In the genomic region with DNA sequence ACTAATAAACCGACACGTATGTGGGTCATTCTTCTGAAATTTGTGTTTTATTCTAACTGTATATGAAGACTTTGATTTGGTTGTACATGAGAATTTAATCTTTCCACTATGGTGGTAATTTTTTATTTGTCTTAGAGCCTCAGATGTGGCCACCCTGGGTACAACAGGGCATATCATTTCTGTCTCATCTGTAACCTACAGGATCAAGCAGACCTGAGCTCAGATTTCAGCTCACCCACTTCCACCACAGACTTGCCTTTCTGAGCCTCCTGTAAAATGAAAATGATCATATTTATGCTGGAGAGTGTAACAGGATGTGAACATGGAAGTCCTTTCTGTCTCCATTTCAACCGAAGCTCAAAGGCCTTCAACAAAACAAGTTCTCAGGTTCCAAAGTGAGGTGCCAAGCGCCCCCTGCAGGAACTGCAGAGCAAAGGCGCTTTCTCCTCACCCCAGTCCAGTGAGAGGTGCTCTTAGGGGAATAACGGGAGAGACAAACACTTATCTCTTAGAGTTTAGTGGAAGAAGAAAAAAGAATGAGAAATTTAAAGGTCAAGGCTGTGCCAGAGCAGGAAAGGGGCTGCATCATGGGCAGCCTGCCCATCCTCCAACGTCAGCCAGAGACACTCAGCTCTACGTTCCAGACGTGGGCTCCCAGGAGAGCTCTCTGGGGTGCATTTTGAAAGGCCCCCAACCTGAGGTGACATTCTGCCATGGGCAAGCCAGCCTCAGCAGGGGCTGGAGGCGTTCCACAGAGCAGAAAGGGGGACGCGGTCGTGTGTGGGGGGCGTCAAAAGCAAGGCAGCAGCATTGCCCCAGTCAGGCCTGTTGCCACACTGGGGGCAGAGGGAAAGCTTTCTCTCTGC, we compare ENCODE assay signal across 9 cellular contexts. TPM values are rescaled to one million over a fixed set of nuclear protein-coding genes. Genes with fewer than 3 reads are reported as not detected.
DNase-seq lines count a peak whose midpoint lies in the region; ATAC-seq, FAIRE-seq and TF ChIP-seq lines count a peak whose summit lies in the region.
"Had no signal": no experiment of that assay in that cellular context is flagged by ENCODE, and none has a peak within 500 bp of the region (broad histone marks: within the 10 kb centered on the region; RNA-seq: fewer than 3 reads in every experiment).

No MANE protein-coding gene starts in this region.

- peak; percentile 55 for FAIRE-seq in keratinocyte (lab: Jason Lieb, UNC)
- FAIRE-seq: islet of Langerhans had no signal

- H3K36me3 ChIP-seq in heart right ventricle (no peaks in the 10 kb centered on the region), keratinocyte (ENCODE audit: control insufficient read depth in 2 of 2, extremely low read depth in 1 of 2, insufficient read depth in 2 of 2, low read length in 2 of 2) (no peaks in the 10 kb centered on the region)

- DNase-seq in heart right ventricle = no peak
- DNase-seq in Right ventricle myocardium inferior (ENCODE audit: missing footprints) = no peak
- peak; percentile 49 for DNase-seq in LoVo (ENCODE audit: low spot score)
- peak; percentile 68 for DNase-seq in SK-N-DZ (ENCODE audit: low spot score)
- DNase-seq in activated naive CD8-positive, alpha-beta T cell treated with anti-CD3 and anti-CD28 coated beads, Interleukin-2, amount 50 U/mL, for 24 hours = peak; percentile 62
- DNase-seq in keratinocyte (ENCODE audit: low read depth, low spot score) = peak; percentile 44
- DNase-seq in stimulated activated CD4-positive, alpha-beta T cell treated with anti-CD3 and anti-CD28 coated beads, Interleukin-4, amount 100 ng/mL, for 24 hours = peak; percentile 55

- H4K20me1 ChIP-seq in keratinocyte (ENCODE audit: control insufficient read depth, extremely low read depth, insufficient read depth, low read length) = no peaks in the 10 kb centered on the region

- no peaks in the 10 kb centered on the region for H3K9me3 Mint-ChIP-seq in activated naive CD8-positive, alpha-beta T cell treated with anti-CD3 and anti-CD28 coated beads, Interleukin-2, amount 50 U/mL, for 24 hours

- H3K9ac ChIP-seq in keratinocyte (ENCODE audit: control insufficient read depth, extremely low read depth, insufficient read depth, low read length) = no peak overlapping the region

- ATAC-seq in heart right ventricle (no peak), Right ventricle myocardium inferior (no peak), GM21786 (IDR thresholded peaks at IDR 0.05; ENCODE audit: unreplicated experiment) (no peak)
- peak; percentile 40 for ATAC-seq in activated naive CD8-positive, alpha-beta T cell treated with anti-CD3 and anti-CD28 coated beads, Interleukin-2, amount 50 U/mL, for 24 hours

- no peaks in the 10 kb centered on the region for H3K9me1 ChIP-seq in keratinocyte (ENCODE audit: control insufficient read depth, extremely low read depth, insufficient read depth, low read length)

- H3K4me1 Mint-ChIP-seq in activated naive CD8-positive, alpha-beta T cell treated with anti-CD3 and anti-CD28 coated beads, Interleukin-2, amount 50 U/mL, for 24 hours = no peaks in the 10 kb centered on the region

- H3K27me3 Mint-ChIP-seq in activated naive CD8-positive, alpha-beta T cell treated with anti-CD3 and anti-CD28 coated beads, Interleukin-2, amount 50 U/mL, for 24 hours = no peaks in the 10 kb centered on the region

- no peaks in the 10 kb centered on the region for H3K36me3 Mint-ChIP-seq in activated naive CD8-positive, alpha-beta T cell treated with anti-CD3 and anti-CD28 coated beads, Interleukin-2, amount 50 U/mL, for 24 hours (ENCODE audit: low read depth)

- H3K27ac ChIP-seq in heart right ventricle (no peak overlapping the region), keratinocyte (ENCODE audit: control insufficient read depth, insufficient read depth, low read length) (no peak overlapping the region)

- dilution Hi-C loops in keratinocyte (cut with MboI; ENCODE audit: extremely low pct_ligation_motif_present, low sequenced_read_pairs) = no loop called here

- H3K4me2 ChIP-seq in keratinocyte (ENCODE audit: control insufficient read depth, extremely low read depth, insufficient read depth, low read depth, low read length) = no peak overlapping the region

- H3K4me3 ChIP-seq in heart right ventricle (no peak overlapping the region), keratinocyte (ENCODE audit: control insufficient read depth in 2 of 3, extremely low read depth in 1 of 3, insufficient read depth in 2 of 3, low read depth in 1 of 3, low read length in 3 of 3) (no peak overlapping the region)

- WGBS in heart right ventricle, 2 donors = 40 to 41% methylated on average over 14 of the region's 14 CpGs

- TF ChIP-seq CTCF in heart right ventricle (IDR thresholded peaks at IDR 0.05) (peak in 8 of 9 donors; percentile 10 to 79 (median 54)), keratinocyte (optimal IDR thresholded peaks at IDR 0.05 in 1 of 3, IDR thresholded peaks at IDR 0.05 in 1 of 3, conservative IDR thresholded peaks at IDR 0.05 in 1 of 3; ENCODE audit: extremely low read depth in 1 of 3, insufficient read depth in 2 of 3, low read length in 3 of 3) (peak; percentile 78 to 97 (median 93))

- H2AFZ ChIP-seq in keratinocyte (ENCODE audit: control insufficient read depth, low read length) = peak overlapping the region; percentile 12

- no peaks in the 10 kb centered on the region for H3K4me1 ChIP-seq in heart right ventricle
- H3K4me1 ChIP-seq in keratinocyte (ENCODE audit: control insufficient read depth, extremely low read depth, insufficient read depth, low read length) = no peaks in the 10 kb centered on the region

- H3K79me2 ChIP-seq in keratinocyte (ENCODE audit: control insufficient read depth, insufficient read depth, low read length) = no peaks in the 10 kb centered on the region

- no peak overlapping the region for H3K4me3 Mint-ChIP-seq in activated naive CD8-positive, alpha-beta T cell treated with anti-CD3 and anti-CD28 coated beads, Interleukin-2, amount 50 U/mL, for 24 hours

- intact Hi-C loops in heart right ventricle (cut with DNase I) = no loop called here
- intact Hi-C loops in Right ventricle myocardium inferior (cut with DNase I) = no loop called here

- H3K27me3 ChIP-seq in heart right ventricle = peaks cover 0 to 4% (median 0%) of the 10 kb centered on the region in 7 donors
- H3K27me3 ChIP-seq in keratinocyte (ENCODE audit: control insufficient read depth, extremely low read depth, insufficient read depth, low read length) = no peaks in the 10 kb centered on the region

- H3K9me3 ChIP-seq in heart right ventricle (no peaks in the 10 kb centered on the region), keratinocyte (ENCODE audit: control insufficient read depth, low read depth, low read length) (no peaks in the 10 kb centered on the region)

- no peak overlapping the region for H3K27ac Mint-ChIP-seq in activated naive CD8-positive, alpha-beta T cell treated with anti-CD3 and anti-CD28 coated beads, Interleukin-2, amount 50 U/mL, for 24 hours

RNA-seq across cellular contexts. Expression of a gene that starts 23.1 kb away (rescaled TPM):
- total RNA-seq in heart right ventricle = 1 to 10 TPM in 1 of 10 donors, under 1 TPM in 7, not detected in 2; 0.17 to 1.6 (median 0.64) TPM
- polyA plus RNA-seq in heart right ventricle = under 1 TPM; 0.42 to 0.59 TPM
- total RNA-seq in Right ventricle myocardium inferior = 0.35 TPM
- polyA plus RNA-seq in SK-N-DZ (2014; cell fraction: cytosol; rRNA removed) = 760 and 767 TPM in 2 replicates
- 181 and 197 TPM in 2 replicates for polyA plus RNA-seq in SK-N-DZ (2014; cell fraction: nucleus; rRNA removed)
- polyA plus RNA-seq in keratinocyte = 372 to 681 TPM (median 622 TPM) in 3 replicates
- polyA plus RNA-seq in keratinocyte (2011; ENCODE audit: low read depth) = 415 TPM
- 887 and 1,443 TPM in 2 replicates for polyA plus RNA-seq in keratinocyte (2011; cell fraction: cytosol; rRNA removed)
- polyA plus RNA-seq in keratinocyte (2011; cell fraction: nucleus; rRNA removed) = 446 and 560 TPM in 2 replicates
- 458 and 790 TPM in 2 replicates for polyA plus RNA-seq in keratinocyte (2012; ENCODE audit: low replicate concordance)
- polyA minus RNA-seq in keratinocyte = 143 to 421 TPM (median 331 TPM) in 3 replicates
- polyA minus RNA-seq in keratinocyte (2011; cell fraction: cytosol; rRNA and poly(A)+ RNA removed) = 2,130 TPM
- polyA minus RNA-seq in keratinocyte (2011; cell fraction: nucleus; rRNA and poly(A)+ RNA removed) = 176 and 264 TPM in 2 replicates

RNA-seq across cellular contexts. Expression of a gene that starts 30.4 kb away (rescaled TPM):
- total RNA-seq in heart right ventricle (10 to 100 TPM; 24.8 to 39.1 (median 35.7) TPM), Right ventricle myocardium inferior (36.5 TPM)
- polyA plus RNA-seq in heart right ventricle (10 to 100 TPM; 26.5 to 72.1 TPM), keratinocyte (12.0 to 19.6 TPM (median 12.1 TPM) in 3 replicates)
- polyA plus RNA-seq in SK-N-DZ (2014; cell fraction: cytosol; rRNA removed) = 13.7 and 18.7 TPM in 2 replicates
- polyA plus RNA-seq in SK-N-DZ (2014; cell fraction: nucleus; rRNA removed) = 5.1 and 10.9 TPM in 2 replicates
- 28.5 TPM for polyA plus RNA-seq in keratinocyte (2011; ENCODE audit: low read depth)
- polyA plus RNA-seq in keratinocyte (2011; cell fraction: cytosol; rRNA removed) = 12.3 and 12.9 TPM in 2 replicates
- 13.5 and 18.8 TPM in 2 replicates for polyA plus RNA-seq in keratinocyte (2011; cell fraction: nucleus; rRNA removed)
- 16.3 and 20.2 TPM in 2 replicates for polyA plus RNA-seq in keratinocyte (2012; ENCODE audit: low replicate concordance)
- polyA minus RNA-seq in keratinocyte = 1.6 to 5.1 TPM (median 3.7 TPM) in 3 replicates
- polyA minus RNA-seq in keratinocyte (2011; cell fraction: cytosol; rRNA and poly(A)+ RNA removed) = 3.8 TPM
- polyA minus RNA-seq in keratinocyte (2011; cell fraction: nucleus; rRNA and poly(A)+ RNA removed) = 4.3 and 6.8 TPM in 2 replicates

Comparison
In these comparisons a context has a peak if more than half of its experiments do, and no peak if none do; other contexts are left out.
1. DNase-seq: peak in LoVo (single experiment), SK-N-DZ (single experiment), activated naive CD8-positive, alpha-beta T cell treated with anti-CD3 and anti-CD28 coated beads, Interleukin-2, amount 50 U/mL, for 24 hours (single experiment), keratinocyte (single experiment) and stimulated activated CD4-positive, alpha-beta T cell treated with anti-CD3 and anti-CD28 coated beads, Interleukin-4, amount 100 ng/mL, for 24 hours (single experiment); none in heart right ventricle (0 of 2) and Right ventricle myocardium inferior (single experiment).